19 cellular contexts compared by ENCODE assay signal in genomic region chr9:95128177-95128524, GRCh38.
"Had no signal": no experiment of that assay in that cellular context is flagged by ENCODE, and none has a peak within 500 bp of the region (broad histone marks: within the 10 kb centered on the region; RNA-seq: fewer than 3 reads in every experiment).

No MANE protein-coding gene starts in this region.

- H3K4me3 Mint-ChIP-seq: activated B cell treated with CpG ODN at 0.5 μM for 24 hours; activated CD4-positive, alpha-beta memory T cell treated with anti-CD3 and anti-CD28 coated beads for 36 hours; activated naive CD4-positive, alpha-beta T cell treated with anti-CD3 and anti-CD28 coated beads, Interleukin-2, amount 10 ng/mL, durations not matched to agents 7 days and 5 days; activated naive CD8-positive, alpha-beta T cell; activated naive CD8-positive, alpha-beta T cell treated with anti-CD3 and anti-CD28 coated beads, Interleukin-2, amount 50 U/mL, for 24 hours; activated T-cell treated with anti-CD3 and anti-CD28 coated beads, Interleukin-2, amount 50 U/mL, for 4 hours; activated T-helper 1 cell treated with anti-CD3 and anti-CD28 coated beads, Interleukin-12 subunit alpha, Interleukin-12 subunit beta, Interleukin-2, Interleukin-4 antibody, amounts not matched to agents 30 ng/mL and 10 ng/mL and 1 ng/mL, durations not matched to agents 14 hours and 24 hours and 36 hours; T-cell; T-helper 17 cell had no signal

- H3K4me3 ChIP-seq: MG63, SJCRH30, SK-N-MC had no signal

- H3K27ac Mint-ChIP-seq: activated B cell treated with CpG ODN at 0.5 μM for 24 hours; activated CD4-positive, alpha-beta memory T cell treated with anti-CD3 and anti-CD28 coated beads for 36 hours; activated naive CD4-positive, alpha-beta T cell treated with anti-CD3 and anti-CD28 coated beads, Interleukin-2, amount 10 ng/mL, durations not matched to agents 7 days and 5 days; activated naive CD8-positive, alpha-beta T cell; activated naive CD8-positive, alpha-beta T cell treated with anti-CD3 and anti-CD28 coated beads, Interleukin-2, amount 50 U/mL, for 24 hours; activated T-helper 1 cell treated with anti-CD3 and anti-CD28 coated beads, Interleukin-12 subunit alpha, Interleukin-12 subunit beta, Interleukin-2, Interleukin-4 antibody, amounts not matched to agents 30 ng/mL and 10 ng/mL and 1 ng/mL, durations not matched to agents 14 hours and 24 hours and 36 hours; T-cell had no signal

- H3K27ac ChIP-seq: SJCRH30, SK-N-MC had no signal

- H3K27me3 ChIP-seq: MG63, SJCRH30 had no signal

- DNase-seq: Karpas-422, NCI-H1436, NCI-H1694, NCI-H2081 treated with DMSO at 0.1 percent for 48 hours, NCI-H446 treated with DMSO at 0.1 percent for 48 hours, NCI-H82 had no signal

- H3K9me3 ChIP-seq: MG63, SJCRH30 had no signal

- H3K9me3 Mint-ChIP-seq: activated B cell treated with CpG ODN at 0.5 μM for 24 hours; activated CD4-positive, alpha-beta memory T cell treated with anti-CD3 and anti-CD28 coated beads for 36 hours; activated naive CD4-positive, alpha-beta T cell treated with anti-CD3 and anti-CD28 coated beads, Interleukin-2, amount 10 ng/mL, durations not matched to agents 7 days and 5 days; activated naive CD8-positive, alpha-beta T cell treated with anti-CD3 and anti-CD28 coated beads, Interleukin-2, amount 50 U/mL, for 24 hours; activated T-cell treated with anti-CD3 and anti-CD28 coated beads, Interleukin-2, amount 50 U/mL, for 4 hours; activated T-helper 1 cell treated with anti-CD3 and anti-CD28 coated beads, Interleukin-12 subunit alpha, Interleukin-12 subunit beta, Interleukin-2, Interleukin-4 antibody, amounts not matched to agents 30 ng/mL and 10 ng/mL and 1 ng/mL, durations not matched to agents 14 hours and 24 hours and 36 hours; brain; T-cell had no signal

- H3K27me3 Mint-ChIP-seq: activated B cell treated with CpG ODN at 0.5 μM for 24 hours; activated CD4-positive, alpha-beta memory T cell treated with anti-CD3 and anti-CD28 coated beads for 36 hours; activated naive CD8-positive, alpha-beta T cell; activated naive CD8-positive, alpha-beta T cell treated with anti-CD3 and anti-CD28 coated beads, Interleukin-2, amount 50 U/mL, for 24 hours; brain; T-cell had no signal

- H3K36me3 ChIP-seq: MG63, SJCRH30 had no signal
